In the genomic region with DNA sequence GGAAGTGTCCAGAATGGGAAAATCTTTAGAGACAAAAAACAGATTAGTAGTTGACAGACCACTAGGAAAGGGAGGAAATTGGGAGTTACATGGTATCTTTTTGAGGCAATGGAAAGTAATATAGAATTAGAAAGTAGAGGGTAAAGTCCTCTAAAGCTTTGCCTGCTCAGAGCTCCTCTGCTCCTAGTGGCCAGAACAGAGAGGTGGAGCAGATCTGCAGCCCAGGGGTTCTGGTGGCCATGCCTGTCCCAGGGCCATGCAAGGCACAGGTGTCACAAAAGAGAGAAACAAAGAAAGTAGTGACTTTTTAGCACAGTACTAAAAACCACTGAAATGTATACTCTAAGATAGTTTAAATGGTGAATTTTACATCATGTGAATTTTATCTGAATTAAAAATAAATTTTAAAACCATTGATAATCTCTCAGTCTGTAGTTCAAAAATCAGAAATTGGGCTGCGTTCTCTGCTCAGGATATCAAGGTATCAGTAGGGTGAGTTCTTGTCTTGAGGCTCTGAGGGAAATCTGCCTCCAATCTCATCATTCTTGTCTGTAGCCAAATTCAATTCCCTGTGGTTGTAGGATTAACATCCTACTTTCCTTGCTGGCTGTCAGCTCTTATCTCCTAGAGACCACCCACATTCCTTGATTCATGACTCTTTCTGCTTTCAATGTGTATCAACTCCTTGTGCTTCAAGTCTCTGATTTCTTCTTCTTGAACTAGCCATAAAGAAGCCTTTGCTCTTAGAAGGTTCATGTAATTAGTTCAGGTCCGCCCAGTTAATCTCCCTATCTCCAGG, we compare ENCODE assay signal across 17 cellular contexts. TPM values are rescaled to one million over a fixed set of nuclear protein-coding genes. Genes with fewer than 3 reads are reported as not detected.
DNase-seq lines count a peak whose midpoint lies in the region; ATAC-seq and TF ChIP-seq lines count a peak whose summit lies in the region.
"Had no signal": no experiment of that assay in that cellular context is flagged by ENCODE, and none has a peak within 500 bp of the region (broad histone marks: within the 10 kb centered on the region; RNA-seq: fewer than 3 reads in every experiment).

No MANE protein-coding gene starts in this region.

- H2AK5ac ChIP-seq in H9 (ENCODE audit: insufficient read length, low read length) = no peak overlapping the region

- no peaks in the 10 kb centered on the region for H3K4me1 ChIP-seq in H9 (ENCODE audit: insufficient read depth, low read length)
- H3K4me1 ChIP-seq: body of pancreas, vagina had no signal

- no peaks in the 10 kb centered on the region for H4K20me1 ChIP-seq in H9 (ENCODE audit: control insufficient read depth, insufficient read depth, insufficient read length)

- H2BK5ac ChIP-seq in H9 (ENCODE audit: insufficient read length, low read length) = no peak overlapping the region

- no peak overlapping the region for H3T11ph ChIP-seq in H9 (ENCODE audit: low read length)

- H3K36me3 Mint-ChIP-seq in H9 (ENCODE audit: insufficient read depth in 1 of 3, low read depth in 3 of 3) (peaks cover 0 to 6% (median 5%) of the 10 kb centered on the region in 3 experiments; a peak in 4 of 7 replicates), HFFc6 (ENCODE audit: low read depth) (peaks cover 18% of the 10 kb centered on the region)
- H3K36me3 Mint-ChIP-seq in T-helper 2 cell treated with Interferon-gamma antibody and Interleukin-4, amounts not matched to agents 5 μg/mL and 100 μg/mL, for 36 hours (ENCODE audit: low read depth) = no peaks in the 10 kb centered on the region

- no peak overlapping the region for H4K5ac ChIP-seq in H9 (ENCODE audit: insufficient read length, low read depth, low read length)

- H3K4me3 ChIP-seq in AG10803 (ENCODE audit: low read length) = no peak overlapping the region
- no peak overlapping the region for H3K4me3 ChIP-seq in fibroblast of villous mesenchyme (ENCODE audit: low read depth, low read length)
- H3K4me3 ChIP-seq: body of pancreas, vagina had no signal

- no peak overlapping the region for H4K8ac ChIP-seq in H9 (replicated peaks; ENCODE audit: insufficient read length, low read depth, low read length)

- no peak overlapping the region for H2AFZ ChIP-seq in H9 (ENCODE audit: low read length)

- ATAC-seq in SK-N-SH treated with all-trans-retinoic acid at 6 μM for 48 hours (peak; percentile 40; the same call in 1 of the 3 replicates), HG03045 (IDR thresholded peaks at IDR 0.05; ENCODE audit: unreplicated experiment) (no peak)
- ATAC-seq: activated CD8-positive, alpha-beta memory T cell treated with anti-CD3 and anti-CD28 coated beads, Interleukin-2, amount 10 ng/mL, durations not matched to agents 7 days and 5 days; body of pancreas had no signal

- H3K9me3 Mint-ChIP-seq in H9 = peaks cover 25 to 26% of the 10 kb centered on the region in 2 experiments
- peaks cover 27% of the 10 kb centered on the region for H3K9me3 Mint-ChIP-seq in HFFc6
- H3K9me3 Mint-ChIP-seq in T-helper 2 cell treated with Interferon-gamma antibody and Interleukin-4, amounts not matched to agents 5 μg/mL and 100 μg/mL, for 36 hours = peaks cover 13% of the 10 kb centered on the region

- H3K27me3 ChIP-seq in H9 (ENCODE audit: insufficient read depth, low read length) = no peaks in the 10 kb centered on the region
- H3K27me3 ChIP-seq: body of pancreas, vagina had no signal

- H3K4me1 Mint-ChIP-seq in H9 (peaks cover 0 to 4% of the 10 kb centered on the region in 2 experiments; a peak in 2 of 4 replicates), HFFc6 (ENCODE audit: low read depth) (0 out of 2 replicates have a peak, but pooled peaks cover 6% of the 10 kb centered on the region)
- H3K4me1 Mint-ChIP-seq in T-helper 2 cell treated with Interferon-gamma antibody and Interleukin-4, amounts not matched to agents 5 μg/mL and 100 μg/mL, for 36 hours (ENCODE audit: low read depth) = no peaks in the 10 kb centered on the region
- H3K4me1 Mint-ChIP-seq: activated CD8-positive, alpha-beta memory T cell treated with anti-CD3 and anti-CD28 coated beads, Interleukin-2, amount 10 ng/mL, durations not matched to agents 7 days and 5 days had no signal

- no peak overlapping the region for H2BK15ac ChIP-seq in H9 (ENCODE audit: low read depth, low read length)

- DNase-seq in AG10803 (ENCODE audit: low read depth) = no peak
- peak; percentile 34 for DNase-seq in H9
- DNase-seq in fibroblast of villous mesenchyme (ENCODE audit: low read depth) = no peak
- DNase-seq in HFFc6 = no peak
- no peak for DNase-seq in DMS153 treated with DMSO at 0.1 percent for 48 hours (lab: John Stamatoyannopoulos, UW; ENCODE audit: unreplicated experiment)
- DNase-seq in T-helper 2 cell treated with Interferon-gamma antibody and Interleukin-4, amounts not matched to agents 5 μg/mL and 100 μg/mL, for 36 hours (ENCODE audit: low spot score) = no peak
- DNase-seq: activated CD8-positive, alpha-beta memory T cell treated with anti-CD3 and anti-CD28 coated beads, Interleukin-2, amount 10 ng/mL, durations not matched to agents 7 days and 5 days; activated naive CD4-positive, alpha-beta T cell; body of pancreas; effector CD4-positive, alpha-beta T cell; MV-4-11; NCI-H2107; occipital lobe; stimulated activated naive CD4-positive, alpha-beta T cell treated with Interleukin-2 at 50 U/mL for 16 hours had no signal

- H3K23me2 ChIP-seq in H9 (ENCODE audit: insufficient read length, low read depth, low read length, poor library complexity, severe bottlenecking) = no peaks in the 10 kb centered on the region

- no peaks in the 10 kb centered on the region for H3K79me1 ChIP-seq in H9 (ENCODE audit: insufficient read depth, low read depth, low read length, poor library complexity, severe bottlenecking)

- no peak overlapping the region for H3K56ac ChIP-seq in H9 (ENCODE audit: insufficient read length, low read depth, low read length)

- H3K27ac Mint-ChIP-seq in H9 = peak overlapping the region in 1 of 3 experiments; percentile 25; a peak in 1 of 7 replicates
- H3K27ac Mint-ChIP-seq in HFFc6 = no peak overlapping the region
- H3K27ac Mint-ChIP-seq in T-helper 2 cell treated with Interferon-gamma antibody and Interleukin-4, amounts not matched to agents 5 μg/mL and 100 μg/mL, for 36 hours = no peak overlapping the region
- H3K27ac Mint-ChIP-seq: activated CD8-positive, alpha-beta memory T cell treated with anti-CD3 and anti-CD28 coated beads, Interleukin-2, amount 10 ng/mL, durations not matched to agents 7 days and 5 days had no signal

- H3K27me3 Mint-ChIP-seq in H9 (ENCODE audit: low read depth) (no peaks in the 10 kb centered on the region; the same call in 1 of the 2 replicates), HFFc6 (ENCODE audit: insufficient read depth) (no peaks in the 10 kb centered on the region)
- peaks cover 9% of the 10 kb centered on the region for H3K27me3 Mint-ChIP-seq in T-helper 2 cell treated with Interferon-gamma antibody and Interleukin-4, amounts not matched to agents 5 μg/mL and 100 μg/mL, for 36 hours (ENCODE audit: low read depth)

- H2BK120ac ChIP-seq in H9 (ENCODE audit: low read depth, low read length, poor library complexity, severe bottlenecking) = no peak overlapping the region

- no peak overlapping the region for H4K91ac ChIP-seq in H9 (ENCODE audit: insufficient read length, low read depth, low read length)

- WGBS in H9 (ENCODE audit: extremely low coverage, insufficient read length, low lambda C conversion rate) = no CpG with 5 or more reads among the region's 2 CpGs

- no peak overlapping the region for H3K4ac ChIP-seq in H9 (ENCODE audit: low read depth, low read length)

- peak; percentile 17; the same call in 1 of the 2 replicates for TF ChIP-seq CTCF in AG10803 (conservative IDR thresholded peaks at IDR 0.05; ENCODE audit: low read length)
- peak; percentile 59 for TF ChIP-seq CTCF in H9 (conservative IDR thresholded peaks at IDR 0.05)
- TF ChIP-seq CTCF in fibroblast of villous mesenchyme (IDR thresholded peaks at IDR 0.05; ENCODE audit: insufficient read depth, low read depth, low read length) = peak; percentile 27
- TF ChIP-seq CTCF in HFFc6 (IDR thresholded peaks at IDR 0.05) = no peak; the same call in 1 of the 2 replicates

- H2BK12ac ChIP-seq in H9 (ENCODE audit: insufficient read length, low read depth, low read length) = no peak overlapping the region

- H2BK20ac ChIP-seq in H9 (ENCODE audit: low read depth, low read length, poor library complexity, severe bottlenecking) = no peak overlapping the region

- H3K9me3 ChIP-seq in H9 (ENCODE audit: control insufficient read depth, low read depth, low read length) = no peaks in the 10 kb centered on the region
- H3K9me3 ChIP-seq: vagina had no signal

- no peak overlapping the region for H3K23ac ChIP-seq in H9 (ENCODE audit: insufficient read length, low read depth, low read length)

- H3K9ac ChIP-seq in H9 (ENCODE audit: extremely low read depth, insufficient read length, low read length) = no peak overlapping the region

- no peaks in the 10 kb centered on the region for H3K79me2 ChIP-seq in H9 (ENCODE audit: insufficient read depth, low read length)

- H3K27ac ChIP-seq in H9 (ENCODE audit: insufficient read length, low read depth, low read length) = no peak overlapping the region
- H3K27ac ChIP-seq: body of pancreas, vagina had no signal

- no peak overlapping the region for H3K18ac ChIP-seq in H9 (ENCODE audit: insufficient read length, low read depth, low read length)

- no peak overlapping the region for H3K4me2 ChIP-seq in H9 (ENCODE audit: insufficient read depth, insufficient read length, low read length)

- no peak overlapping the region for H3K4me3 Mint-ChIP-seq in H9
- H3K4me3 Mint-ChIP-seq in HFFc6 = no peak overlapping the region
- H3K4me3 Mint-ChIP-seq in T-helper 2 cell treated with Interferon-gamma antibody and Interleukin-4, amounts not matched to agents 5 μg/mL and 100 μg/mL, for 36 hours = no peak overlapping the region
- H3K4me3 Mint-ChIP-seq: activated CD8-positive, alpha-beta memory T cell treated with anti-CD3 and anti-CD28 coated beads, Interleukin-2, amount 10 ng/mL, durations not matched to agents 7 days and 5 days had no signal

- H3K14ac ChIP-seq in H9 (ENCODE audit: insufficient read depth, low read length) = no peak overlapping the region

TF ChIP-seq in SK-N-SH treated with all-trans-retinoic acid at 6 μM for 48 hours, 23 proteins besides CTCF, POLR2A, EP300 and RAD21:
- TF ChIP-seq ESRRG (CRISPR knock-in tag; IDR thresholded peaks at IDR 0.05) (no peak), ARNTL (CRISPR knock-in tag; IDR thresholded peaks at IDR 0.05; ENCODE audit: borderline replicate concordance, low read depth) (no peak), BACH2 (CRISPR knock-in tag; IDR thresholded peaks at IDR 0.05; ENCODE audit: borderline replicate concordance) (no peak), GLIS3 (CRISPR knock-in tag; IDR thresholded peaks at IDR 0.05) (no peak), ZNF8 (CRISPR knock-in tag; IDR thresholded peaks at IDR 0.05) (no peak), CSDC2 (CRISPR knock-in tag; IDR thresholded peaks at IDR 0.05) (no peak)

RNA-seq across cellular contexts. Expression of gene PYGO1, which starts 23.6 kb away (rescaled TPM):
- 0.59 and 0.83 TPM in 2 replicates for total RNA-seq in H9 (2021)
- total RNA-seq in fibroblast of villous mesenchyme = 9.0 and 12.5 TPM in 2 replicates
- 1 to 10 TPM; 6.7 to 9.4 (median 8.8) TPM for total RNA-seq in HFFc6 (2021; fragmentation: NEBNext Ultra II Directional; extraction: Animal tissue kit (Norgen Biotek cat#: 25700))
- total RNA-seq: activated CD8-positive, alpha-beta memory T cell treated with anti-CD3 and anti-CD28 coated beads, Interleukin-2, amount 10 ng/mL, durations not matched to agents 7 days and 5 days had no signal

RNA-seq across cellular contexts. Expression of gene DNAAF4, which starts 56.5 kb away (rescaled TPM):
- 1.6 and 2.2 TPM in 2 replicates for total RNA-seq in H9 (2021)
- 0.64 and 1.3 TPM in 2 replicates for total RNA-seq in fibroblast of villous mesenchyme
- total RNA-seq in HFFc6 (2021; fragmentation: NEBNext Ultra II Directional; extraction: Animal tissue kit (Norgen Biotek cat#: 25700)) = 1 to 10 TPM in 4 of 6 experiments, under 1 TPM in 2; 0.62 to 1.7 (median 1.3) TPM
- total RNA-seq: activated CD8-positive, alpha-beta memory T cell treated with anti-CD3 and anti-CD28 coated beads, Interleukin-2, amount 10 ng/mL, durations not matched to agents 7 days and 5 days; vagina had no signal
